Comparison of ENCODE assay signal across 10 cellular contexts in genomic region chr10:95783741-95784140, GRCh38. TPM values are rescaled to one million over a fixed set of nuclear protein-coding genes. Genes with fewer than 3 reads are reported as not detected.
DNase-seq lines count a peak whose midpoint lies in the region; ATAC-seq and TF ChIP-seq lines count a peak whose summit lies in the region.
"Had no signal": no experiment of that assay in that cellular context is flagged by ENCODE, and none has a peak within 500 bp of the region (broad histone marks: within the 10 kb centered on the region; RNA-seq: fewer than 3 reads in every experiment).

No MANE protein-coding gene starts in this region.

- no peak for TF ChIP-seq POLR2A in body of pancreas (IDR thresholded peaks at IDR 0.05)

- H3K27ac ChIP-seq in DOHH2 (ENCODE audit: low read depth, low read length), result no peak overlapping the region
- H3K27ac ChIP-seq in osteoblast (ENCODE audit: low read depth, low read length), result no peak overlapping the region
- no peak overlapping the region for H3K27ac ChIP-seq in RWPE1
- no peak overlapping the region for H3K27ac ChIP-seq in right cardiac atrium (ENCODE audit: low read length)
- H3K27ac ChIP-seq in body of pancreas, result no peak overlapping the region

- peak; percentile 62 for ATAC-seq in GM19043 (IDR thresholded peaks at IDR 0.05; ENCODE audit: low read depth, unreplicated experiment)
- ATAC-seq in HG02870 (IDR thresholded peaks at IDR 0.05; ENCODE audit: unreplicated experiment), result peak; percentile 42
- no peak for ATAC-seq in right cardiac atrium
- ATAC-seq in body of pancreas, result no peak
- ATAC-seq: PC-3 had no signal

- POLR2A ChIA-PET in RWPE1 (lab: Yijun Ruan, JAX; ENCODE audit: low non-redundant PET), result no interaction called here

- H3K4me2 ChIP-seq in DOHH2 (ENCODE audit: low read length), result peak overlapping the region; percentile 17; the same call in 1 of the 2 replicates
- H3K4me2 ChIP-seq in osteoblast (ENCODE audit: insufficient read depth, low read length), result no peak overlapping the region
- H3K4me2 ChIP-seq: smooth muscle cell had no signal

- no peak overlapping the region for H2AFZ ChIP-seq in osteoblast (ENCODE audit: low read length)

- no peaks in the 10 kb centered on the region for H3K79me2 ChIP-seq in DOHH2 (ENCODE audit: control insufficient read depth, low read length)
- no peaks in the 10 kb centered on the region for H3K79me2 ChIP-seq in osteoblast (ENCODE audit: insufficient read depth, low read length)

- H3K36me3 Mint-ChIP-seq in IgD-negative memory B cell, result peaks cover 7% of the 10 kb centered on the region

- H3K27ac Mint-ChIP-seq in IgD-negative memory B cell, result peak overlapping the region; percentile 92 to 98 (median 96)

- no peaks in the 10 kb centered on the region for H3K27me3 Mint-ChIP-seq in IgD-negative memory B cell

- no peak overlapping the region for H3K4me3 ChIP-seq in DOHH2 (ENCODE audit: low read length)
- H3K4me3 ChIP-seq in osteoblast (ENCODE audit: insufficient read depth, low read length), result no peak overlapping the region
- no peak overlapping the region for H3K4me3 ChIP-seq in right cardiac atrium (ENCODE audit: low read length)
- no peak overlapping the region for H3K4me3 ChIP-seq in body of pancreas
- H3K4me3 ChIP-seq: smooth muscle cell had no signal

- H3K9me3 Mint-ChIP-seq in IgD-negative memory B cell, result no peaks in the 10 kb centered on the region

- H3K36me3 ChIP-seq in DOHH2 (ENCODE audit: control insufficient read depth, low read length) (no peaks in the 10 kb centered on the region), osteoblast (ENCODE audit: insufficient read depth, low read length) (no peaks in the 10 kb centered on the region), body of pancreas (replicated peaks in 1 of 2; ENCODE audit: insufficient read depth in 1 of 2, low read depth in 2 of 2) (no peaks in the 10 kb centered on the region)

- 63% methylated on average over 3 of the region's 3 CpGs for WGBS in right cardiac atrium
- 67 to 71% methylated on average over 3 of the region's 3 CpGs for WGBS in body of pancreas, 2 donors

- H3F3A ChIP-seq in DOHH2 (ENCODE audit: control insufficient read depth, insufficient read depth), result no peaks in the 10 kb centered on the region

- H3K9me2 ChIP-seq in DOHH2 (replicated peaks; ENCODE audit: control insufficient read depth, low read length), result no peaks in the 10 kb centered on the region

- no peaks in the 10 kb centered on the region for H4K20me1 ChIP-seq in DOHH2 (ENCODE audit: control insufficient read depth, insufficient read depth, low read depth, low read length)
- no peaks in the 10 kb centered on the region for H4K20me1 ChIP-seq in osteoblast (ENCODE audit: insufficient read depth, low read length)

- CTCF ChIA-PET in RWPE1 (lab: Yijun Ruan, JAX), result interaction anchor here (0.7 kb wide), 2 partner anchors 34 to 35 kb away, joined by 3 read pairs; no protein-coding TSS in a partner anchor

- no peaks in the 10 kb centered on the region for H3K9me3 ChIP-seq in DOHH2 (ENCODE audit: control insufficient read depth, insufficient read depth, low read length)
- H3K9me3 ChIP-seq in osteoblast (ENCODE audit: low read depth, low read length), result no peaks in the 10 kb centered on the region
- no peaks in the 10 kb centered on the region for H3K9me3 ChIP-seq in right cardiac atrium (ENCODE audit: control insufficient read depth, low read length)
- H3K9me3 ChIP-seq in body of pancreas, result no peaks in the 10 kb centered on the region

- DNase-seq in osteoblast (ENCODE audit: insufficient read length, low spot score, missing footprints) (no peak), RWPE1 (ENCODE audit: low spot score) (no peak), right cardiac atrium (no peak), body of pancreas (no peak)
- DNase-seq: PC-3 had no signal

- H3K4me3 Mint-ChIP-seq in IgD-negative memory B cell, result peak overlapping the region in 3 of 4 donors; percentile 69 to 85 (median 84)

- H3K4me1 ChIP-seq in DOHH2 (ENCODE audit: control insufficient read depth, low read length) (peaks cover 51% of the 10 kb centered on the region), osteoblast (ENCODE audit: insufficient read depth, low read length) (peaks cover under 1% of the 10 kb centered on the region), right cardiac atrium (ENCODE audit: control insufficient read depth, insufficient read depth, low read length) (no peaks in the 10 kb centered on the region), body of pancreas (no peaks in the 10 kb centered on the region)

- intact Hi-C loops in right cardiac atrium (cut with DNase I), result no loop called here
- intact Hi-C loops in body of pancreas (cut with DNase I), result no loop called here

- H3K27me3 ChIP-seq in DOHH2 (ENCODE audit: control insufficient read depth, low read length) (no peaks in the 10 kb centered on the region), osteoblast (ENCODE audit: insufficient read depth, low read length) (no peaks in the 10 kb centered on the region), right cardiac atrium (ENCODE audit: control insufficient read depth, insufficient read depth) (no peaks in the 10 kb centered on the region), body of pancreas (no peaks in the 10 kb centered on the region)

- H3K4me1 Mint-ChIP-seq in IgD-negative memory B cell, result peaks cover 67 to 83% (median 76%) of the 10 kb centered on the region in 3 donors

- TF ChIP-seq CTCF in DOHH2 (IDR thresholded peaks at IDR 0.05; ENCODE audit: low read depth, low read length, poor library complexity, severe bottlenecking) (no peak), osteoblast (IDR thresholded peaks at IDR 0.05; ENCODE audit: extremely low read depth, low read depth, low read length) (no peak), RWPE1 (conservative IDR thresholded peaks at IDR 0.05; ENCODE audit: low read depth) (no peak), body of pancreas (IDR thresholded peaks at IDR 0.05) (no peak)

RNA-seq across cellular contexts. Expression of gene ENTPD1, which starts 27.8 kb away (rescaled TPM):
- 48.0 TPM for polyA plus RNA-seq in IgD-negative memory B cell
- 7.6 and 10.6 TPM in 2 replicates for total RNA-seq in osteoblast
- total RNA-seq in right cardiac atrium, result 10 to 100 TPM; 14.8 to 30.4 (median 19.1) TPM
- 5.3 TPM for polyA plus RNA-seq in right cardiac atrium
- total RNA-seq in body of pancreas, result 1 to 10 TPM; 2.1 to 3.0 TPM
- total RNA-seq: PC-3 had no signal

Comparison
In these comparisons a context has a peak if more than half of its experiments do, and no peak if none do; other contexts are left out.
1. ATAC-seq: peak in GM19043 (single experiment) and HG02870 (single experiment); none in right cardiac atrium (0 of 2) and body of pancreas (single experiment).